ENCODE assay signal across 12 cellular contexts in genomic region chr15:99440551-99441426, GRCh38.
DNase-seq lines count a peak whose midpoint lies in the region; ATAC-seq and TF ChIP-seq lines count a peak whose summit lies in the region.
"Had no signal": no experiment of that assay in that cellular context is flagged by ENCODE, and none has a peak within 500 bp of the region (broad histone marks: within the 10 kb centered on the region; RNA-seq: fewer than 3 reads in every experiment).

No MANE protein-coding gene starts in this region.

- H3K4me1 Mint-ChIP-seq in mesothelial cell of epicardium (peaks cover 15% of the 10 kb centered on the region), WTC11 (peaks cover 15% of the 10 kb centered on the region)

- H3K9me3 Mint-ChIP-seq in mesothelial cell of epicardium (no peaks in the 10 kb centered on the region), WTC11 (no peaks in the 10 kb centered on the region)
- H3K9me3 Mint-ChIP-seq: activated naive CD8-positive, alpha-beta T cell treated with anti-CD3 and anti-CD28 coated beads for 36 hours had no signal

- no peak for TF ChIP-seq CTCF in RWPE2 (IDR thresholded peaks at IDR 0.05; ENCODE audit: poor library complexity, severe bottlenecking)
- no peak for TF ChIP-seq CTCF in mesothelial cell of epicardium (IDR thresholded peaks at IDR 0.05; ENCODE audit: unreplicated experiment)
- no peak for TF ChIP-seq CTCF in vagina (IDR thresholded peaks at IDR 0.05)
- no peak for TF ChIP-seq CTCF in WTC11 (IDR thresholded peaks at IDR 0.05)

- CTCF ChIA-PET in WTC11 (lab: Charles Lee), result no interaction called here

- intact Hi-C loops in Right ventricle myocardium inferior (cut with DNase I) (loop anchor here (5.0 kb wide), 1 partner anchor 187 kb away; no protein-coding TSS in a partner anchor), left cardiac atrium (cut with DNase I) (no loop called here), vagina (cut with DNase I) (no loop called here)

- ATAC-seq in Right ventricle myocardium inferior, result no peak
- no peak for ATAC-seq in left cardiac atrium
- ATAC-seq in RWPE2 (ENCODE audit: low read depth), result no peak
- ATAC-seq in WTC11, result no peak
- no peak for ATAC-seq in HG03196 (IDR thresholded peaks at IDR 0.05; ENCODE audit: unreplicated experiment)

- POLR2A ChIA-PET in WTC11 (lab: Charles Lee), result no interaction called here

- H3K27me3 ChIP-seq in RWPE2 (ENCODE audit: insufficient read depth, poor library complexity, severe bottlenecking) (no peaks in the 10 kb centered on the region), vagina (no peaks in the 10 kb centered on the region)
- H3K27me3 ChIP-seq: hepatocyte, spleen had no signal

- DNase-seq in Right ventricle myocardium inferior (ENCODE audit: missing footprints), result peak; percentile 47
- no peak for DNase-seq in left cardiac atrium
- peak; percentile 67 for DNase-seq in RWPE2 (ENCODE audit: low spot score)
- peak in 1 of 2 experiments; percentile 33 for DNase-seq in mesothelial cell of epicardium (ENCODE audit: low spot score in 2 of 2, unreplicated experiment in 2 of 2)
- DNase-seq in vagina (ENCODE audit: extremely low spot score in 2 of 2), result no peak
- no peak for DNase-seq in activated naive CD4-positive, alpha-beta T cell (lab: John Stamatoyannopoulos, UW)
- no peak for DNase-seq in WTC11 (ENCODE audit: low spot score)
- DNase-seq: activated naive CD8-positive, alpha-beta T cell treated with anti-CD3 and anti-CD28 coated beads for 36 hours; NCI-H1436; spleen had no signal

- TF ChIP-seq POLR2A in vagina (IDR thresholded peaks at IDR 0.05), result no peak

- H3K27me3 Mint-ChIP-seq in mesothelial cell of epicardium (ENCODE audit: low read depth) (no peaks in the 10 kb centered on the region), WTC11 (ENCODE audit: low read depth) (no peaks in the 10 kb centered on the region)
- H3K27me3 Mint-ChIP-seq: activated naive CD8-positive, alpha-beta T cell treated with anti-CD3 and anti-CD28 coated beads for 36 hours had no signal

- H3K9me3 ChIP-seq in RWPE2 (ENCODE audit: severe bottlenecking), result no peaks in the 10 kb centered on the region
- H3K9me3 ChIP-seq in vagina, result no peaks in the 10 kb centered on the region
- H3K9me3 ChIP-seq: spleen had no signal

- H3K27ac Mint-ChIP-seq in mesothelial cell of epicardium (peak overlapping the region; percentile 43), WTC11 (no peak overlapping the region)
- H3K27ac Mint-ChIP-seq: activated naive CD8-positive, alpha-beta T cell treated with anti-CD3 and anti-CD28 coated beads for 36 hours had no signal

- H3K36me3 ChIP-seq in RWPE2 (ENCODE audit: low read depth) (no peaks in the 10 kb centered on the region), vagina (no peaks in the 10 kb centered on the region)
- H3K36me3 ChIP-seq: spleen had no signal

- no peak overlapping the region for H3K4me3 Mint-ChIP-seq in mesothelial cell of epicardium
- H3K4me3 Mint-ChIP-seq in WTC11, result no peak overlapping the region
- H3K4me3 Mint-ChIP-seq: activated naive CD8-positive, alpha-beta T cell treated with anti-CD3 and anti-CD28 coated beads for 36 hours had no signal

- H3K4me3 ChIP-seq in RWPE2 (ENCODE audit: severe bottlenecking) (no peak overlapping the region), vagina (no peak overlapping the region)
- H3K4me3 ChIP-seq: hepatocyte, spleen had no signal

- no peak overlapping the region for H3K27ac ChIP-seq in RWPE2 (ENCODE audit: poor library complexity, severe bottlenecking)
- peak overlapping the region; percentile 80 for H3K27ac ChIP-seq in vagina

- H3K4me1 ChIP-seq in RWPE2 (ENCODE audit: insufficient read depth, poor library complexity, severe bottlenecking) (peaks cover 13% of the 10 kb centered on the region), vagina (peaks cover 59% of the 10 kb centered on the region)

- H3K36me3 Mint-ChIP-seq in mesothelial cell of epicardium (no peaks in the 10 kb centered on the region), WTC11 (no peaks in the 10 kb centered on the region)
- H3K36me3 Mint-ChIP-seq: activated naive CD8-positive, alpha-beta T cell treated with anti-CD3 and anti-CD28 coated beads for 36 hours had no signal

TF ChIP-seq in WTC11, 78 proteins besides CTCF, POLR2A, EP300 and RAD21 (continues in another document):
- TF ChIP-seq ZMAT4 (CRISPR knock-in tag; IDR thresholded peaks at IDR 0.05), result no peak
- TF ChIP-seq HMGA2 (CRISPR knock-in tag; IDR thresholded peaks at IDR 0.05), result no peak
- no peak for TF ChIP-seq ZNF416 (CRISPR knock-in tag; IDR thresholded peaks at IDR 0.05)
- no peak for TF ChIP-seq CREM (CRISPR knock-in tag; IDR thresholded peaks at IDR 0.05)
- TF ChIP-seq MXD4 (CRISPR knock-in tag; IDR thresholded peaks at IDR 0.05; ENCODE audit: borderline replicate concordance), result no peak
- TF ChIP-seq AR (CRISPR knock-in tag; IDR thresholded peaks at IDR 0.05), result no peak
- no peak for TF ChIP-seq ZNF671 (CRISPR knock-in tag; IDR thresholded peaks at IDR 0.05)
- no peak for TF ChIP-seq NR3C1 (CRISPR knock-in tag; conservative IDR thresholded peaks at IDR 0.05; ENCODE audit: low read depth)
- TF ChIP-seq SP1 (CRISPR knock-in tag; conservative IDR thresholded peaks at IDR 0.05), result no peak
- TF ChIP-seq PREB (CRISPR knock-in tag; IDR thresholded peaks at IDR 0.05; ENCODE audit: borderline replicate concordance), result no peak
- no peak for TF ChIP-seq IRF1 (CRISPR knock-in tag; IDR thresholded peaks at IDR 0.05)
- no peak for TF ChIP-seq JUN (CRISPR knock-in tag; IDR thresholded peaks at IDR 0.05)
- no peak for TF ChIP-seq ATF2 (CRISPR knock-in tag; IDR thresholded peaks at IDR 0.05; ENCODE audit: borderline replicate concordance, low read depth)

Comparison
In these comparisons a context has a peak if more than half of its experiments do, and no peak if none do; other contexts are left out.
1. DNase-seq: peak in Right ventricle myocardium inferior (single experiment) and RWPE2 (single experiment); none in left cardiac atrium (single experiment), vagina (0 of 2), activated naive CD4-positive, alpha-beta T cell (0 of 4) and WTC11 (single experiment).